ENCODE assay signal across 8 cellular contexts in genomic region chr19:55340144-55340783, GRCh38. TPM values are rescaled to one million over a fixed set of nuclear protein-coding genes. Genes with fewer than 3 reads are reported as not detected.
DNase-seq lines count a peak whose midpoint lies in the region; ATAC-seq and TF ChIP-seq lines count a peak whose summit lies in the region.

No MANE protein-coding gene starts in this region.

- peaks cover 17% of the 10 kb centered on the region for H3K4me1 Mint-ChIP-seq in activated CD8-positive, alpha-beta memory T cell treated with anti-CD3 and anti-CD28 coated beads, Interleukin-2, amount 10 ng/mL, durations not matched to agents 7 days and 5 days
- peaks cover 16 to 26% of the 10 kb centered on the region in 2 donors for H3K4me1 Mint-ChIP-seq in stimulated activated naive B cell treated with anti-CD40 and anti-IgM and Interleukin-4, amounts not matched to agents 10 μg/mL and 1 μg/mL and 100 μg/mL, for 72 hours

- no peaks in the 10 kb centered on the region for H3K9me3 ChIP-seq in iPS-15b (ENCODE audit: control insufficient read depth, insufficient read depth, low read length)

- peak overlapping the region; percentile 90 for H3K9ac ChIP-seq in iPS-15b (ENCODE audit: low read depth, low read length)

- peak overlapping the region; percentile 94 for H3K4me3 ChIP-seq in iPS-15b (ENCODE audit: low read depth, low read length)

- H3K36me3 Mint-ChIP-seq in activated CD8-positive, alpha-beta memory T cell treated with anti-CD3 and anti-CD28 coated beads, Interleukin-2, amount 10 ng/mL, durations not matched to agents 7 days and 5 days = peaks cover 3% of the 10 kb centered on the region
- H3K36me3 Mint-ChIP-seq in stimulated activated naive B cell treated with anti-CD40 and anti-IgM and Interleukin-4, amounts not matched to agents 10 μg/mL and 1 μg/mL and 100 μg/mL, for 72 hours = peaks cover 21 to 30% of the 10 kb centered on the region in 2 donors

- peak overlapping the region; percentile 73 for H3K4me3 Mint-ChIP-seq in activated CD8-positive, alpha-beta memory T cell treated with anti-CD3 and anti-CD28 coated beads, Interleukin-2, amount 10 ng/mL, durations not matched to agents 7 days and 5 days
- peak overlapping the region; percentile 90 to 94 for H3K4me3 Mint-ChIP-seq in stimulated activated naive B cell treated with anti-CD40 and anti-IgM and Interleukin-4, amounts not matched to agents 10 μg/mL and 1 μg/mL and 100 μg/mL, for 72 hours

- peak; percentile 58 for DNase-seq in activated CD8-positive, alpha-beta memory T cell treated with anti-CD3 and anti-CD28 coated beads, Interleukin-2, amount 10 ng/mL, durations not matched to agents 7 days and 5 days
- DNase-seq in activated CD8-positive, alpha-beta memory T cell treated with anti-CD3 and anti-CD28 coated beads for 24 hours = no peak
- DNase-seq in activated CD8-positive, alpha-beta memory T cell treated with anti-CD3 and anti-CD28 coated beads, Interleukin-2, amount 50 U/mL, for 48 hours = peak; percentile 63
- no peak for DNase-seq in stimulated activated naive B cell treated with anti-CD40 and anti-IgM and Interleukin-4, amounts not matched to agents 10 μg/mL and 1 μg/mL and 100 μg/mL, for 72 hours
- DNase-seq in GM10266 (ENCODE audit: extremely low spot score) (no peak), GM19238 (ENCODE audit: insufficient read length, low spot score) (no peak)

- CTCF ChIA-PET in activated CD8-positive, alpha-beta memory T cell treated with anti-CD3 and anti-CD28 coated beads, Interleukin-2, amount 10 ng/mL, durations not matched to agents 7 days and 5 days (lab: Charles Lee) = interaction anchor here (1.0 to 3.8 kb wide), 13 partner anchors 10 to 199 kb away, joined by 3 to 45 read pairs (median 5); partner anchors contain the start of genes PPP6R1 and TMEM238

- no peak for TF ChIP-seq CTCF in GM10266 (IDR thresholded peaks at IDR 0.05; ENCODE audit: control insufficient read depth, insufficient read depth, low read depth, missing control alignments)

- H3K27me3 ChIP-seq in iPS-15b (ENCODE audit: control insufficient read depth, insufficient read depth, low read length) = no peaks in the 10 kb centered on the region

- no peaks in the 10 kb centered on the region for H3K9me3 Mint-ChIP-seq in activated CD8-positive, alpha-beta memory T cell treated with anti-CD3 and anti-CD28 coated beads, Interleukin-2, amount 10 ng/mL, durations not matched to agents 7 days and 5 days (ENCODE audit: low read depth)
- no peaks in the 10 kb centered on the region for H3K9me3 Mint-ChIP-seq in stimulated activated naive B cell treated with anti-CD40 and anti-IgM and Interleukin-4, amounts not matched to agents 10 μg/mL and 1 μg/mL and 100 μg/mL, for 72 hours

- ATAC-seq in activated CD8-positive, alpha-beta memory T cell treated with anti-CD3 and anti-CD28 coated beads, Interleukin-2, amount 10 ng/mL, durations not matched to agents 7 days and 5 days = no peak
- no peak for ATAC-seq in stimulated activated naive B cell treated with anti-CD40 and anti-IgM and Interleukin-4, amounts not matched to agents 10 μg/mL and 1 μg/mL and 100 μg/mL, for 72 hours (replicated peaks)
- ATAC-seq in GM19455 (IDR thresholded peaks at IDR 0.05; ENCODE audit: unreplicated experiment) = no peak

- peak overlapping the region; percentile 89 for H3K27ac Mint-ChIP-seq in activated CD8-positive, alpha-beta memory T cell treated with anti-CD3 and anti-CD28 coated beads, Interleukin-2, amount 10 ng/mL, durations not matched to agents 7 days and 5 days
- H3K27ac Mint-ChIP-seq in stimulated activated naive B cell treated with anti-CD40 and anti-IgM and Interleukin-4, amounts not matched to agents 10 μg/mL and 1 μg/mL and 100 μg/mL, for 72 hours = peak overlapping the region; percentile 91

- H3K27me3 Mint-ChIP-seq in activated CD8-positive, alpha-beta memory T cell treated with anti-CD3 and anti-CD28 coated beads, Interleukin-2, amount 10 ng/mL, durations not matched to agents 7 days and 5 days = peaks cover 12% of the 10 kb centered on the region
- peaks cover 19 to 30% of the 10 kb centered on the region in 2 donors for H3K27me3 Mint-ChIP-seq in stimulated activated naive B cell treated with anti-CD40 and anti-IgM and Interleukin-4, amounts not matched to agents 10 μg/mL and 1 μg/mL and 100 μg/mL, for 72 hours

- H3K4me1 ChIP-seq in iPS-15b (ENCODE audit: control insufficient read depth, insufficient read depth, low read length) = peaks cover 8% of the 10 kb centered on the region

- peaks cover 33% of the 10 kb centered on the region for H3K36me3 ChIP-seq in iPS-15b (ENCODE audit: control insufficient read depth, insufficient read depth, low read length)

RNA-seq across cellular contexts. Expression of gene KMT5C, which starts 0.6 kb away (rescaled TPM):
- 10 to 100 TPM; 26.4 to 35.3 TPM for total RNA-seq in activated CD8-positive, alpha-beta memory T cell treated with anti-CD3 and anti-CD28 coated beads, Interleukin-2, amount 10 ng/mL, durations not matched to agents 7 days and 5 days

RNA-seq across cellular contexts. Expression of gene COX6B2, which starts 14.3 kb away (rescaled TPM):
- total RNA-seq in activated CD8-positive, alpha-beta memory T cell treated with anti-CD3 and anti-CD28 coated beads, Interleukin-2, amount 10 ng/mL, durations not matched to agents 7 days and 5 days = 1 to 10 TPM in 1 of 2 experiments, under 1 TPM in 1; 0.19 to 2.0 TPM

RNA-seq across cellular contexts. Expression of gene TMEM150B, which starts 15.1 kb away (rescaled TPM):
- 1 to 10 TPM; 1.2 to 2.4 TPM for total RNA-seq in activated CD8-positive, alpha-beta memory T cell treated with anti-CD3 and anti-CD28 coated beads, Interleukin-2, amount 10 ng/mL, durations not matched to agents 7 days and 5 days

RNA-seq across cellular contexts. Expression of gene GARIN5B, which starts 22.8 kb away (rescaled TPM):
- total RNA-seq in activated CD8-positive, alpha-beta memory T cell treated with anti-CD3 and anti-CD28 coated beads, Interleukin-2, amount 10 ng/mL, durations not matched to agents 7 days and 5 days = not detected

RNA-seq across cellular contexts. Expression of gene IL11, which starts 30.0 kb away (rescaled TPM):
- under 1 TPM; 0.50 to 0.68 TPM for total RNA-seq in activated CD8-positive, alpha-beta memory T cell treated with anti-CD3 and anti-CD28 coated beads, Interleukin-2, amount 10 ng/mL, durations not matched to agents 7 days and 5 days

Comparison
In these comparisons a context has a peak if more than half of its experiments do, and no peak if none do; other contexts are left out.
1. DNase-seq: peak in activated CD8-positive, alpha-beta memory T cell treated with anti-CD3 and anti-CD28 coated beads, Interleukin-2, amount 10 ng/mL, durations not matched to agents 7 days and 5 days (single experiment) and activated CD8-positive, alpha-beta memory T cell treated with anti-CD3 and anti-CD28 coated beads, Interleukin-2, amount 50 U/mL, for 48 hours (single experiment); none in activated CD8-positive, alpha-beta memory T cell treated with anti-CD3 and anti-CD28 coated beads for 24 hours (single experiment), stimulated activated naive B cell treated with anti-CD40 and anti-IgM and Interleukin-4, amounts not matched to agents 10 μg/mL and 1 μg/mL and 100 μg/mL, for 72 hours (single experiment), GM10266 (single experiment) and GM19238 (single experiment).